Comparison of ENCODE assay signal across 10 cellular contexts in the genomic region with DNA sequence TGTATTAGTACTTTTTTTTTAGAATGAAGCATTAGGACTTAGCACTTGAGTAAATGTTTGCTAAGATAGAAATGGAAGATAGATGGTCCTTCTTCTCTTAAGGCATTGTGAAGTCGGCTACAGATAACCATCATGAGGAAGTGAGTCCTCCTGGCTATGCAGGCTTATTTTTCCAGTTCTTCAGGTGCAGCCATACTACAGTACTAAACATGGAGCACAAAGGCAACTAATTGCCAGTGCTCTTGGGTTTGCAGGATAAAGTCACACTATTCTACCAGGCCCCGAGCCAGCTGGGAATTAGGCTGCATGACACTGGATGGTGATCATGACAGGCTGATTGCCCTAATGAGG.
DNase-seq lines count a peak whose midpoint lies in the region; ATAC-seq and TF ChIP-seq lines count a peak whose summit lies in the region.
"Had no signal": no experiment of that assay in that cellular context is flagged by ENCODE, and none has a peak within 500 bp of the region (broad histone marks: within the 10 kb centered on the region; RNA-seq: fewer than 3 reads in every experiment).

No MANE protein-coding gene starts in this region.

- H2AFZ ChIP-seq in mammary epithelial cell (ENCODE audit: low read depth, low read length) = no peak overlapping the region

- dilution Hi-C loops in mammary epithelial cell (cut with HindIII; ENCODE audit: low sequenced_read_pairs) = no loop called here

- CTCF ChIA-PET in MCF 10A (lab: Yijun Ruan, JAX) = interaction anchor here (0.8 to 1.7 kb wide), 3 partner anchors 31 to 110 kb away, joined by 3 to 5 read pairs (median 4); no protein-coding TSS in a partner anchor
- CTCF ChIA-PET in mammary epithelial cell (lab: Charles Lee; ENCODE audit: low non-redundant PET) = no interaction called here

- H3K27ac ChIP-seq in mammary epithelial cell (ENCODE audit: insufficient read depth, low read depth, low read length) (no peak overlapping the region), thyroid gland (peak overlapping the region; percentile 4 to 94 (median 62))
- H3K27ac ChIP-seq: cardiac muscle cell had no signal

- no peaks in the 10 kb centered on the region for H3K79me2 ChIP-seq in mammary epithelial cell (ENCODE audit: insufficient read depth, low read length)

- H3K4me3 ChIP-seq in mammary epithelial cell (replicated peaks in 1 of 3; ENCODE audit: insufficient read depth in 1 of 3, low read depth in 2 of 3, low read length in 3 of 3) (no peak overlapping the region), thyroid gland (replicated peaks in 1 of 3) (no peak overlapping the region)
- H3K4me3 ChIP-seq: cardiac muscle cell had no signal

- TF ChIP-seq POLR2A in thyroid gland (IDR thresholded peaks at IDR 0.05) = no peak

- no peak overlapping the region for H3K9ac ChIP-seq in mammary epithelial cell (ENCODE audit: insufficient read depth, low read length)

- H3K27me3 ChIP-seq in mammary epithelial cell (ENCODE audit: insufficient read depth, low read length) = peaks cover 4% of the 10 kb centered on the region
- no peaks in the 10 kb centered on the region for H3K27me3 ChIP-seq in thyroid gland
- H3K27me3 ChIP-seq: cardiac muscle cell had no signal

- H3K36me3 Mint-ChIP-seq in MCF 10A (ENCODE audit: insufficient read depth, unreplicated experiment) (peaks cover 11% of the 10 kb centered on the region), type B pancreatic cell (no peaks in the 10 kb centered on the region)
- peaks cover 44 to 50% of the 10 kb centered on the region in 2 donors for H3K36me3 Mint-ChIP-seq in activated naive CD4-positive, alpha-beta T cell treated with anti-CD3 and anti-CD28 coated beads, Interleukin-2, amount 50 U/mL, for 72 hours

- H3K9me3 ChIP-seq in mammary epithelial cell (replicated peaks; ENCODE audit: insufficient read depth, low read length) = no peaks in the 10 kb centered on the region
- no peaks in the 10 kb centered on the region for H3K9me3 ChIP-seq in thyroid gland

- no TSS peak for BruUV-seq in MCF 10A (replicated peaks; lab: Mats Ljungman, UMichigan)
- no TSS peak for BruUV-seq in mammary epithelial cell (replicated peaks; lab: Mats Ljungman, UMichigan)

- POLR2A ChIA-PET in MCF 10A (lab: Yijun Ruan, JAX) = interaction anchor here (0.6 to 7.6 kb wide), 2 partner anchors 8 to 43 kb away, joined by 4 to 92 read pairs; no protein-coding TSS in a partner anchor

- no peak overlapping the region for H3K4me2 ChIP-seq in mammary epithelial cell (ENCODE audit: insufficient read depth, low read depth, low read length)

- in situ Hi-C loops in mammary epithelial cell (cut with MboI; ENCODE audit: low sequenced_read_pairs in 2 of 2) = no loop called here

- intact Hi-C loops in MCF 10A (cut with micrococcal nuclease) (no loop called here), mammary epithelial cell (cut with micrococcal nuclease) (no loop called here), thyroid gland (cut with DNase I) (no loop called here)

- H3K27ac Mint-ChIP-seq in MCF 10A (ENCODE audit: low read depth, unreplicated experiment) = peak overlapping the region; percentile 97
- H3K27ac Mint-ChIP-seq in activated naive CD4-positive, alpha-beta T cell treated with anti-CD3 and anti-CD28 coated beads, Interleukin-2, amount 50 U/mL, for 72 hours = peak overlapping the region; percentile 97 to 98
- H3K27ac Mint-ChIP-seq in type B pancreatic cell = no peak overlapping the region

- WGBS in mammary epithelial cell (ENCODE audit: low coverage, missing lambda C conversion rate) = 92% methylated on average over 2 of the region's 2 CpGs
- WGBS in thyroid gland, 2 donors = 83 to 93% methylated on average over 2 of the region's 2 CpGs

- ATAC-seq in activated naive CD4-positive, alpha-beta T cell treated with anti-CD3 and anti-CD28 coated beads, Interleukin-2, amount 50 U/mL, for 72 hours = no peak
- no peak for ATAC-seq in HG03521 (IDR thresholded peaks at IDR 0.05; ENCODE audit: unreplicated experiment)

- peak overlapping the region; percentile 79 for H3K4me3 Mint-ChIP-seq in MCF 10A (ENCODE audit: unreplicated experiment)
- no peak overlapping the region for H3K4me3 Mint-ChIP-seq in type B pancreatic cell

- TF ChIP-seq CTCF in MCF 10A (IDR thresholded peaks at IDR 0.05; ENCODE audit: unreplicated experiment) (no peak), mammary epithelial cell (conservative IDR thresholded peaks at IDR 0.05 in 1 of 2, IDR thresholded peaks at IDR 0.05 in 1 of 2; ENCODE audit: extremely low read depth in 1 of 2, insufficient read depth in 1 of 2, low read depth in 1 of 2, low read length in 2 of 2) (no peak), thyroid gland (IDR thresholded peaks at IDR 0.05) (no peak), type B pancreatic cell (conservative IDR thresholded peaks at IDR 0.05) (no peak)

- no peak for DNase-seq in MCF 10A (ENCODE audit: unreplicated experiment)
- no peak for DNase-seq in mammary epithelial cell
- no peak for DNase-seq in activated naive CD4-positive, alpha-beta T cell treated with anti-CD3 and anti-CD28 coated beads, Interleukin-2, amount 50 U/mL, for 72 hours (ENCODE audit: low spot score in 2 of 2)
- DNase-seq in lung microvascular endothelial cell (ENCODE audit: low read depth in 2 of 2) = peak; percentile 43 to 55
- DNase-seq in thyroid gland = no peak
- no peak for DNase-seq in stimulated activated CD4-positive, alpha-beta T cell treated with anti-CD3 and anti-CD28 coated beads, Interleukin-1b, Interleukin-23, amount 100 ng/mL, for 48 hours
- DNase-seq in type B pancreatic cell (ENCODE audit: extremely low spot score, unreplicated experiment) = no peak
- DNase-seq: NCI-H1930 had no signal

- H3K4me1 ChIP-seq in mammary epithelial cell (ENCODE audit: insufficient read depth, low read length) (peaks cover 6% of the 10 kb centered on the region), thyroid gland (peaks cover 33 to 50% of the 10 kb centered on the region in 2 donors)

- H3K9me3 Mint-ChIP-seq in MCF 10A (ENCODE audit: unreplicated experiment) (no peaks in the 10 kb centered on the region), type B pancreatic cell (no peaks in the 10 kb centered on the region)
- H3K9me3 Mint-ChIP-seq in activated naive CD4-positive, alpha-beta T cell treated with anti-CD3 and anti-CD28 coated beads, Interleukin-2, amount 50 U/mL, for 72 hours = peaks cover 0 to 3% of the 10 kb centered on the region in 2 donors

- H4K20me1 ChIP-seq in mammary epithelial cell (ENCODE audit: insufficient read depth, low read length) = no peaks in the 10 kb centered on the region

- no peaks in the 10 kb centered on the region for H3K27me3 Mint-ChIP-seq in MCF 10A (ENCODE audit: insufficient read depth, unreplicated experiment)
- H3K27me3 Mint-ChIP-seq in type B pancreatic cell = peaks cover 6% of the 10 kb centered on the region

- H3K4me1 Mint-ChIP-seq in MCF 10A (ENCODE audit: insufficient read depth, unreplicated experiment) (peaks cover 31% of the 10 kb centered on the region), type B pancreatic cell (ENCODE audit: unreplicated experiment) (peaks cover 41% of the 10 kb centered on the region)

- H3K36me3 ChIP-seq in mammary epithelial cell (ENCODE audit: insufficient read depth, low read length) (no peaks in the 10 kb centered on the region), thyroid gland (no peaks in the 10 kb centered on the region)
- H3K36me3 ChIP-seq: cardiac muscle cell had no signal

Comparison
In these comparisons a context has a peak if more than half of its experiments do, and no peak if none do; other contexts are left out.
1. DNase-seq: peak in lung microvascular endothelial cell (2 of 2); none in MCF 10A (single experiment), mammary epithelial cell (single experiment), activated naive CD4-positive, alpha-beta T cell treated with anti-CD3 and anti-CD28 coated beads, Interleukin-2, amount 50 U/mL, for 72 hours (0 of 2), thyroid gland (0 of 2), stimulated activated CD4-positive, alpha-beta T cell treated with anti-CD3 and anti-CD28 coated beads, Interleukin-1b, Interleukin-23, amount 100 ng/mL, for 48 hours (single experiment) and type B pancreatic cell (single experiment).